Comparison of ENCODE assay signal across 19 cellular contexts in genomic region chr12:118327381-118327780, GRCh38. TPM values are rescaled to one million over a fixed set of nuclear protein-coding genes. Genes with fewer than 3 reads are reported as not detected.
DNase-seq lines count a peak whose midpoint lies in the region; FAIRE-seq lines count a peak whose summit lies in the region.
"Had no signal": no experiment of that assay in that cellular context is flagged by ENCODE, and none has a peak within 500 bp of the region (broad histone marks: within the 10 kb centered on the region; RNA-seq: fewer than 3 reads in every experiment).

No MANE protein-coding gene starts in this region.

- H3K4me3 ChIP-seq in GM23248, result no peak overlapping the region
- no peak overlapping the region for H3K4me3 ChIP-seq in small intestine (ENCODE audit: low read depth in 1 of 2, low read length in 2 of 2)

- H2AFZ ChIP-seq in GM23248, result no peak overlapping the region

- no peak overlapping the region for H3K9ac ChIP-seq in GM23248
- H3K9ac ChIP-seq: KMS-11 had no signal

- peak overlapping the region; percentile 20 for H3K4me2 ChIP-seq in GM23248 (ENCODE audit: unreplicated experiment)
- H3K4me2 ChIP-seq: KMS-11 had no signal

- H3K27me3 ChIP-seq in GM23248 (replicated peaks; ENCODE audit: insufficient read depth) (no peaks in the 10 kb centered on the region), small intestine (ENCODE audit: control insufficient read depth in 2 of 2, insufficient read depth in 2 of 2, low read length in 2 of 2) (no peaks in the 10 kb centered on the region)
- H3K27me3 ChIP-seq: BE2C had no signal

- H3K79me2 ChIP-seq in GM23248 (ENCODE audit: insufficient read depth), result peaks cover 90% of the 10 kb centered on the region

- DNase-seq in GM23248 (peak; percentile 23), fibroblast of peridontal ligament (ENCODE audit: extremely low read depth) (peak; percentile 66), small intestine (no peak), T-helper 9 cell (no peak), NCI-H1436 treated with DMSO at 0.1 percent for 48 hours (lab: John Stamatoyannopoulos, UW) (no peak), NCI-H1694 treated with DMSO at 0.1 percent for 48 hours (lab: John Stamatoyannopoulos, UW) (no peak)
- DNase-seq in stimulated activated naive CD4-positive, alpha-beta T cell (lab: John Stamatoyannopoulos, UW), result no peak
- DNase-seq: BE2C; CD4-positive, alpha-beta memory T cell; DMS79; GOT3; MM.1S; NCI-H1105; NCI-H187; NCI-H69; SHP77 had no signal

- in situ Hi-C loops in GM23248 (cut with MboI), result no loop called here

- H3K36me3 ChIP-seq in GM23248 (ENCODE audit: low read depth), result peaks cover 7% of the 10 kb centered on the region; the same call in 1 of the 2 replicates
- H3K36me3 ChIP-seq in small intestine (ENCODE audit: control insufficient read depth in 2 of 2, insufficient read depth in 2 of 2, low read length in 2 of 2), result no peaks in the 10 kb centered on the region
- H3K36me3 ChIP-seq: BE2C had no signal

- H3F3A ChIP-seq in GM23248 (ENCODE audit: insufficient read depth), result 0 out of 2 replicates have a peak, but pooled peaks cover 11% of the 10 kb centered on the region

- FAIRE-seq in TTC549 (lab: Jason Lieb, UNC) (peak; percentile 34), small intestine (lab: Jason Lieb, UNC) (peak; percentile 61)
- FAIRE-seq: D721Med had no signal

- no peaks in the 10 kb centered on the region for H4K20me1 ChIP-seq in GM23248 (ENCODE audit: insufficient read depth)

- no peaks in the 10 kb centered on the region for H3K9me2 ChIP-seq in GM23248 (ENCODE audit: insufficient read depth)

- H3K27ac ChIP-seq in GM23248 (no peak overlapping the region), small intestine (ENCODE audit: low read depth in 1 of 2, low read length in 1 of 2) (no peak overlapping the region)
- H3K27ac ChIP-seq: KMS-11 had no signal

- H3K9me3 ChIP-seq in GM23248 (ENCODE audit: low read depth), result no peaks in the 10 kb centered on the region
- H3K9me3 ChIP-seq in small intestine (ENCODE audit: control insufficient read depth, low read depth), result no peaks in the 10 kb centered on the region
- H3K9me3 ChIP-seq: BE2C had no signal

- H3K4me1 ChIP-seq in GM23248 (ENCODE audit: insufficient read depth) (peaks cover 19% of the 10 kb centered on the region), small intestine (ENCODE audit: control insufficient read depth in 2 of 2, insufficient read depth in 1 of 2, low read depth in 1 of 2, low read length in 1 of 2) (no peaks in the 10 kb centered on the region)

RNA-seq across cellular contexts. Expression of gene TAOK3, which starts 45.3 kb away (rescaled TPM):
- total RNA-seq in GM23248 (2014; rRNA removed; shearing (Covaris generic)), result 17.8 and 30.0 TPM in 2 replicates
- polyA plus RNA-seq in GM23248 (2016; fragmentation: Nextera tagmentation; extraction: Ambion mirVana), result 49.8 TPM in 2 replicates
- 10 to 100 TPM; 24.1 to 37.3 (median 33.8) TPM for polyA plus RNA-seq in small intestine

RNA-seq across cellular contexts. Expression of gene SUDS3, which starts 49.0 kb away (rescaled TPM):
- 27.1 and 42.7 TPM in 2 replicates for total RNA-seq in GM23248 (2014; rRNA removed; shearing (Covaris generic))
- polyA plus RNA-seq in GM23248 (2016; fragmentation: Nextera tagmentation; extraction: Ambion mirVana) (17.2 and 17.6 TPM in 2 replicates), small intestine (10 to 100 TPM in 2 of 3 donors, 1 to 10 TPM in 1; 8.4 to 15.9 (median 15.0) TPM)

Comparison
In these comparisons a context has a peak if more than half of its experiments do, and no peak if none do; other contexts are left out.
1. DNase-seq: peak in GM23248 (single experiment) and fibroblast of peridontal ligament (single experiment); none in small intestine (single experiment), T-helper 9 cell (single experiment), NCI-H1436 treated with DMSO at 0.1 percent for 48 hours (single experiment), NCI-H1694 treated with DMSO at 0.1 percent for 48 hours (single experiment) and stimulated activated naive CD4-positive, alpha-beta T cell (0 of 6).